ENCODE assay signal across 1 cellular context in genomic region chr5:144170276-144171024, GRCh38.
TF ChIP-seq lines count a peak whose summit lies in the region.

Gene KCTD16 (plus strand): TSS chr5:144170873.
Gene YIPF5 (minus strand): TSS chr5:144170659. CDS start chr5:144169955, 704 bp downstream.

TF ChIP-seq in HepG2, 621 proteins besides CTCF, POLR2A, EP300 and RAD21 (continued from another document and continues in another):
- 0 out of 2 replicates have a peak, but pooled peaks have one; percentile 75 for TF ChIP-seq ETS1 (CRISPR knock-in tag; IDR thresholded peaks at IDR 0.05)
- TF ChIP-seq ZFP91 (CRISPR knock-in tag; IDR thresholded peaks at IDR 0.05; ENCODE audit: borderline replicate concordance) = peak; percentile 71; the same call in 1 of the 2 replicates
- no peak for TF ChIP-seq FOXO4 (CRISPR knock-in tag; conservative IDR thresholded peaks at IDR 0.05)
- no peak for TF ChIP-seq HIC2 (CRISPR knock-in tag; IDR thresholded peaks at IDR 0.05; ENCODE audit: low read depth)
- no peak for TF ChIP-seq AKAP8 (CRISPR knock-in tag; IDR thresholded peaks at IDR 0.05)
- TF ChIP-seq TBX3 (IDR thresholded peaks at IDR 0.05; ENCODE audit: borderline replicate concordance) = no peak
- TF ChIP-seq ADNP (CRISPR knock-in tag; IDR thresholded peaks at IDR 0.05) = no peak
- peak; percentile 37; the same call in 1 of the 2 replicates for TF ChIP-seq KAT7 (CRISPR knock-in tag; IDR thresholded peaks at IDR 0.05; ENCODE audit: borderline replicate concordance)
- no peak for TF ChIP-seq SOX5 (CRISPR knock-in tag; IDR thresholded peaks at IDR 0.05; ENCODE audit: borderline replicate concordance)
- no peak for TF ChIP-seq PRMT3 (CRISPR knock-in tag; IDR thresholded peaks at IDR 0.05; ENCODE audit: borderline replicate concordance, low read depth)
- no peak for TF ChIP-seq HHEX (CRISPR knock-in tag; IDR thresholded peaks at IDR 0.05)
- TF ChIP-seq MYC (CRISPR knock-in tag; IDR thresholded peaks at IDR 0.05; ENCODE audit: borderline replicate concordance) = peak; percentile 72; the same call in 1 of the 2 replicates
- TF ChIP-seq ZNF326 (CRISPR knock-in tag; IDR thresholded peaks at IDR 0.05; ENCODE audit: borderline replicate concordance) = no peak
- TF ChIP-seq DMAP1 (CRISPR knock-in tag; IDR thresholded peaks at IDR 0.05) = peak; percentile 91
- TF ChIP-seq HMGA1 (CRISPR knock-in tag; conservative IDR thresholded peaks at IDR 0.05) = no peak
- peak; percentile 82; the same call in 1 of the 2 replicates for TF ChIP-seq ZGPAT (CRISPR knock-in tag; IDR thresholded peaks at IDR 0.05)
- no peak for TF ChIP-seq MTERF4 (CRISPR knock-in tag; IDR thresholded peaks at IDR 0.05)
- 0 out of 2 replicates have a peak, but pooled peaks have one; percentile 41 for TF ChIP-seq ZNF343 (CRISPR knock-in tag; IDR thresholded peaks at IDR 0.05)
- no peak for TF ChIP-seq RXRB (CRISPR knock-in tag; IDR thresholded peaks at IDR 0.05; ENCODE audit: borderline replicate concordance)
- no peak for TF ChIP-seq ZNF260 (CRISPR knock-in tag; IDR thresholded peaks at IDR 0.05; ENCODE audit: borderline replicate concordance, low read depth)
- peak; percentile 91 for TF ChIP-seq ZNF501 (CRISPR knock-in tag; IDR thresholded peaks at IDR 0.05)
- no peak for TF ChIP-seq ZNF382 (CRISPR knock-in tag; IDR thresholded peaks at IDR 0.05; ENCODE audit: borderline replicate concordance)
- TF ChIP-seq KDM5A (IDR thresholded peaks at IDR 0.05; ENCODE audit: borderline replicate concordance, low read length) = peak; percentile 83
- TF ChIP-seq ZFP62 (CRISPR knock-in tag; IDR thresholded peaks at IDR 0.05) = no peak
- TF ChIP-seq ZNF335 (CRISPR knock-in tag; IDR thresholded peaks at IDR 0.05) = no peak; the same call in 1 of the 2 replicates
- TF ChIP-seq E2F2 (CRISPR knock-in tag; IDR thresholded peaks at IDR 0.05; ENCODE audit: borderline replicate concordance) = peak; percentile 29; the same call in 1 of the 2 replicates
- no peak for TF ChIP-seq FOSL2 (CRISPR knock-in tag; IDR thresholded peaks at IDR 0.05)
- no peak for TF ChIP-seq ZBTB1 (CRISPR knock-in tag; IDR thresholded peaks at IDR 0.05; ENCODE audit: borderline replicate concordance)
- no peak; the same call in 1 of the 2 replicates for TF ChIP-seq MEIS2 (CRISPR knock-in tag; IDR thresholded peaks at IDR 0.05)
- no peak for TF ChIP-seq RFX3 (CRISPR knock-in tag; IDR thresholded peaks at IDR 0.05)
- TF ChIP-seq HNRNPUL1 (IDR thresholded peaks at IDR 0.05; ENCODE audit: low read depth, low read length) = no peak
- no peak for TF ChIP-seq SMC3 (IDR thresholded peaks at IDR 0.05; ENCODE audit: low read length)
- TF ChIP-seq ZNF318 (CRISPR knock-in tag; IDR thresholded peaks at IDR 0.05) = 0 out of 2 replicates have a peak, but pooled peaks have one; percentile 51
- no peak for TF ChIP-seq ZNF672 (CRISPR knock-in tag; IDR thresholded peaks at IDR 0.05)
- no peak for TF ChIP-seq ZNF580 (CRISPR knock-in tag; IDR thresholded peaks at IDR 0.05; ENCODE audit: borderline replicate concordance, low read depth)
- no peak for TF ChIP-seq TCF12 (IDR thresholded peaks at IDR 0.05)
- no peak for TF ChIP-seq TCF12 (CRISPR knock-in tag; IDR thresholded peaks at IDR 0.05)
- TF ChIP-seq ZNF577 (CRISPR knock-in tag; IDR thresholded peaks at IDR 0.05; ENCODE audit: borderline replicate concordance, low read depth) = no peak
- TF ChIP-seq FOXK2 (IDR thresholded peaks at IDR 0.05) = no peak
- no peak for TF ChIP-seq ZNF34 (CRISPR knock-in tag; IDR thresholded peaks at IDR 0.05; ENCODE audit: borderline replicate concordance)
- TF ChIP-seq ZFP37 (CRISPR knock-in tag; IDR thresholded peaks at IDR 0.05; ENCODE audit: borderline replicate concordance) = no peak
- no peak for TF ChIP-seq MAF1 (CRISPR knock-in tag; IDR thresholded peaks at IDR 0.05; ENCODE audit: borderline replicate concordance)
- TF ChIP-seq IRF9 (CRISPR knock-in tag; IDR thresholded peaks at IDR 0.05; ENCODE audit: borderline replicate concordance) = peak; percentile 81; the same call in 1 of the 2 replicates
- TF ChIP-seq MZF1 (CRISPR knock-in tag; IDR thresholded peaks at IDR 0.05; ENCODE audit: borderline replicate concordance) = no peak
- no peak for TF ChIP-seq THYN1 (CRISPR knock-in tag; IDR thresholded peaks at IDR 0.05; ENCODE audit: borderline replicate concordance, low read depth)
